1 cellular context compared by ENCODE assay signal in the genomic region with DNA sequence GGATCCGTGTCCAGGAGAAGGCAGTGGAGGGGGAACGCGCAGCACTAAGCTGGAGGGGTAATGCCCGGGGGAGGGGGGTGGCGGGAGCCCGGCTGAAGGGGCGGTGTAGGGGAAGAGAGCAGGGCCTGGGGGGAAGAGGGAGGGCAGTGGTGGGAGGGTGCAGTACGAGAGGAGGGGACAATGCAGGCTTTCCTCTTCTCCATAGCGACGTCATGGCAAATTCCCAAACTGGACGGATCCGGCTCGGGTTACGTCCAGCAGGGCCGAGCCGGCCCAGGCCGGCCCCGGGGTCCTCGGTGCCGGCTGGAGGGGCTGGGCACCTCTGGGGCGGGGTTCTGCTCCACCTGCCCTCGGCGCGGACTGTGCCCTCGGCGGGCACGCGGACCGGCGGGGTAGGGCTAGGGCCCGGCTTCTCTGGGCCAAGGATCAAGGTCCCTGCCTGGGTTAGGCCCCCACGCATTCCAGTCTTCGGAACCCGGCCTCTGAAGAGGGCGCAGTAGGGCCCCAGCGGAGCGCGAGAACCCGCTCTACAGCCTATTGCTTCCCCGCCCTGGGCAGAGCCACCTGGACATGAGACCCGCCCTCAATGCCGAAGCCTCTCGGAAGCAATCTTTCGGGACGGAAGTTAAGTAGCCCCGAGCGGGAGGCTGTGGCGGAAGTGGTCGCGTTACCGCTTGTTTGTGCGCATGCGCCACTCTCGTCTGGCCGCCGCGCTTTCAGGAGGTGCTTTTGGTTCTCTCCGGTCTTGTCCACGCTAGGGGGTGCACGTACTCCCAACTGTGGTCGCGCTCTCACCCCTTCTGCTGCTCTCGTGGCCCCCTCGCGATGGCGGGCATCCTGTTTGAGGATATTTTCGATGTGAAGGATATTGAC.
TF ChIP-seq lines count a peak whose summit lies in the region.

No MANE protein-coding gene starts in this region.

TF ChIP-seq in GM12878, 131 proteins besides CTCF, POLR2A, EP300 and RAD21 (continues in another document):
- peak in 1 of 2 experiments; percentile 22; a peak in 1 of 4 replicates for TF ChIP-seq BHLHE40 (IDR thresholded peaks at IDR 0.05; ENCODE audit: borderline replicate concordance in 1 of 2, low read depth in 2 of 2, low read length in 1 of 2)
- TF ChIP-seq, protein P1, sequence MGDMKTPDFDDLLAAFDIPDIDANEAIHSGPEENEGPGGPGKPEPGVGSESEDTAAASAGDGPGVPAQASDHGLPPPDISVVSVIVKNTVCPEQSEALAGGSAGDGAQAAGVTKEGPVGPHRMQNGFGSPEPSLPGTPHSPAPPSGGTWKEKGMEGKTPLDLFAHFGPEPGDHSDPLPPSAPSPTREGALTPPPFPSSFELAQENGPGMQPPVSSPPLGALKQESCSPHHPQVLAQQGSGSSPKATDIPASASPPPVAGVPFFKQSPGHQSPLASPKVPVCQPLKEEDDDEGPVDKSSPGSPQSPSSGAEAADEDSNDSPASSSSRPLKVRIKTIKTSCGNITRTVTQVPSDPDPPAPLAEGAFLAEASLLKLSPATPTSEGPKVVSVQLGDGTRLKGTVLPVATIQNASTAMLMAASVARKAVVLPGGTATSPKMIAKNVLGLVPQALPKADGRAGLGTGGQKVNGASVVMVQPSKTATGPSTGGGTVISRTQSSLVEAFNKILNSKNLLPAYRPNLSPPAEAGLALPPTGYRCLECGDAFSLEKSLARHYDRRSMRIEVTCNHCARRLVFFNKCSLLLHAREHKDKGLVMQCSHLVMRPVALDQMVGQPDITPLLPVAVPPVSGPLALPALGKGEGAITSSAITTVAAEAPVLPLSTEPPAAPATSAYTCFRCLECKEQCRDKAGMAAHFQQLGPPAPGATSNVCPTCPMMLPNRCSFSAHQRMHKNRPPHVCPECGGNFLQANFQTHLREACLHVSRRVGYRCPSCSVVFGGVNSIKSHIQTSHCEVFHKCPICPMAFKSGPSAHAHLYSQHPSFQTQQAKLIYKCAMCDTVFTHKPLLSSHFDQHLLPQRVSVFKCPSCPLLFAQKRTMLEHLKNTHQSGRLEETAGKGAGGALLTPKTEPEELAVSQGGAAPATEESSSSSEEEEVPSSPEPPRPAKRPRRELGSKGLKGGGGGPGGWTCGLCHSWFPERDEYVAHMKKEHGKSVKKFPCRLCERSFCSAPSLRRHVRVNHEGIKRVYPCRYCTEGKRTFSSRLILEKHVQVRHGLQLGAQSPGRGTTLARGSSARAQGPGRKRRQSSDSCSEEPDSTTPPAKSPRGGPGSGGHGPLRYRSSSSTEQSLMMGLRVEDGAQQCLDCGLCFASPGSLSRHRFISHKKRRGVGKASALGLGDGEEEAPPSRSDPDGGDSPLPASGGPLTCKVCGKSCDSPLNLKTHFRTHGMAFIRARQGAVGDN (IDR thresholded peaks at IDR 0.05) = peak; percentile 67
- TF ChIP-seq SMARCA5 (IDR thresholded peaks at IDR 0.05) = peak; percentile 76; the same call in 1 of the 2 replicates
- TF ChIP-seq, protein P2, sequence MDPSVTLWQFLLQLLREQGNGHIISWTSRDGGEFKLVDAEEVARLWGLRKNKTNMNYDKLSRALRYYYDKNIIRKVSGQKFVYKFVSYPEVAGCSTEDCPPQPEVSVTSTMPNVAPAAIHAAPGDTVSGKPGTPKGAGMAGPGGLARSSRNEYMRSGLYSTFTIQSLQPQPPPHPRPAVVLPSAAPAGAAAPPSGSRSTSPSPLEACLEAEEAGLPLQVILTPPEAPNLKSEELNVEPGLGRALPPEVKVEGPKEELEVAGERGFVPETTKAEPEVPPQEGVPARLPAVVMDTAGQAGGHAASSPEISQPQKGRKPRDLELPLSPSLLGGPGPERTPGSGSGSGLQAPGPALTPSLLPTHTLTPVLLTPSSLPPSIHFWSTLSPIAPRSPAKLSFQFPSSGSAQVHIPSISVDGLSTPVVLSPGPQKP (IDR thresholded peaks at IDR 0.05; ENCODE audit: low read depth, low read length) = peak; percentile 59; the same call in 1 of the 2 replicates
- TF ChIP-seq PML (IDR thresholded peaks at IDR 0.05; ENCODE audit: low read length) = peak; percentile 81; the same call in 1 of the 2 replicates
- TF ChIP-seq STAT1 (conservative IDR thresholded peaks at IDR 0.05) = 0 out of 2 replicates have a peak, but pooled peaks have one; percentile 30
- TF ChIP-seq GATAD2B (conservative IDR thresholded peaks at IDR 0.05; ENCODE audit: low read depth) = peak; percentile 66
- 0 out of 2 replicates have a peak, but pooled peaks have one; percentile 8 for TF ChIP-seq EED (IDR thresholded peaks at IDR 0.05; ENCODE audit: low read depth)
- peak; percentile 63 for TF ChIP-seq SIX5 (IDR thresholded peaks at IDR 0.05; ENCODE audit: low read depth, low read length, severe bottlenecking)
- no peak for TF ChIP-seq CHD1 (IDR thresholded peaks at IDR 0.05; ENCODE audit: low read depth, low read length)
- TF ChIP-seq, protein P3, sequence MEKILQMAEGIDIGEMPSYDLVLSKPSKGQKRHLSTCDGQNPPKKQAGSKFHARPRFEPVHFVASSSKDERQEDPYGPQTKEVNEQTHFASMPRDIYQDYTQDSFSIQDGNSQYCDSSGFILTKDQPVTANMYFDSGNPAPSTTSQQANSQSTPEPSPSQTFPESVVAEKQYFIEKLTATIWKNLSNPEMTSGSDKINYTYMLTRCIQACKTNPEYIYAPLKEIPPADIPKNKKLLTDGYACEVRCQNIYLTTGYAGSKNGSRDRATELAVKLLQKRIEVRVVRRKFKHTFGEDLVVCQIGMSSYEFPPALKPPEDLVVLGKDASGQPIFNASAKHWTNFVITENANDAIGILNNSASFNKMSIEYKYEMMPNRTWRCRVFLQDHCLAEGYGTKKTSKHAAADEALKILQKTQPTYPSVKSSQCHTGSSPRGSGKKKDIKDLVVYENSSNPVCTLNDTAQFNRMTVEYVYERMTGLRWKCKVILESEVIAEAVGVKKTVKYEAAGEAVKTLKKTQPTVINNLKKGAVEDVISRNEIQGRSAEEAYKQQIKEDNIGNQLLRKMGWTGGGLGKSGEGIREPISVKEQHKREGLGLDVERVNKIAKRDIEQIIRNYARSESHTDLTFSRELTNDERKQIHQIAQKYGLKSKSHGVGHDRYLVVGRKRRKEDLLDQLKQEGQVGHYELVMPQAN (conservative IDR thresholded peaks at IDR 0.05) = peak; percentile 41; the same call in 1 of the 2 replicates
- no peak for TF ChIP-seq E4F1 (IDR thresholded peaks at IDR 0.05; ENCODE audit: borderline replicate concordance, partially characterized antibody)
- TF ChIP-seq IKZF2 (IDR thresholded peaks at IDR 0.05) = no peak
- TF ChIP-seq POLR2AphosphoS2 (IDR thresholded peaks at IDR 0.05; ENCODE audit: low read depth, low read length) = peak; percentile 65; the same call in 1 of the 2 replicates
- TF ChIP-seq IRF4 (IDR thresholded peaks at IDR 0.05; ENCODE audit: low read depth, low read length) = peak; percentile 54; the same call in 1 of the 2 replicates
- peak; percentile 74 for TF ChIP-seq IKZF1 (conservative IDR thresholded peaks at IDR 0.05)
- TF ChIP-seq LARP7 (IDR thresholded peaks at IDR 0.05) = peak; percentile 37; the same call in 1 of the 2 replicates
- TF ChIP-seq HCFC1 (IDR thresholded peaks at IDR 0.05; ENCODE audit: low read length) = peak; percentile 83
- peak; percentile 47 for TF ChIP-seq BRCA1 (IDR thresholded peaks at IDR 0.05; ENCODE audit: low read depth, low read length)
- TF ChIP-seq SPI1 (IDR thresholded peaks at IDR 0.05; ENCODE audit: borderline replicate concordance, insufficient read depth, low read depth, low read length) = 0 out of 2 replicates have a peak, but pooled peaks have one; percentile 10
- no peak for TF ChIP-seq SUZ12 (IDR thresholded peaks at IDR 0.05; ENCODE audit: unreplicated experiment)
- peak; percentile 68 for TF ChIP-seq NRF1 (conservative IDR thresholded peaks at IDR 0.05; ENCODE audit: low read depth, low read length)
- TF ChIP-seq RELB (IDR thresholded peaks at IDR 0.05; ENCODE audit: low read depth) = peak; percentile 62; the same call in 1 of the 2 replicates
- TF ChIP-seq CHD2 (IDR thresholded peaks at IDR 0.05; ENCODE audit: borderline replicate concordance, low read depth, low read length) = peak; percentile 85
- TF ChIP-seq MTA2 (IDR thresholded peaks at IDR 0.05; ENCODE audit: low read depth) = 0 out of 2 replicates have a peak, but pooled peaks have one; percentile 29
- TF ChIP-seq ZBTB40 (IDR thresholded peaks at IDR 0.05; ENCODE audit: borderline replicate concordance) = peak; percentile 93
- TF ChIP-seq MAX (IDR thresholded peaks at IDR 0.05; ENCODE audit: low read depth, low read length) = peak; percentile 51; the same call in 1 of the 2 replicates
- peak; percentile 90; the same call in 1 of the 2 replicates for TF ChIP-seq POLR2AphosphoS5 (IDR thresholded peaks at IDR 0.05; ENCODE audit: low read length)
- peak; percentile 47; the same call in 1 of the 2 replicates for TF ChIP-seq ATF7 (IDR thresholded peaks at IDR 0.05; ENCODE audit: low read depth)
- peak; percentile 27; the same call in 1 of the 3 replicates for TF ChIP-seq POU2F2 (IDR thresholded peaks at IDR 0.05; ENCODE audit: borderline replicate concordance, low read depth, low read length)
- 0 out of 2 replicates have a peak, but pooled peaks have one; percentile 17 for TF ChIP-seq DPF2 (IDR thresholded peaks at IDR 0.05)
- 0 out of 2 replicates have a peak, but pooled peaks have one; percentile 14 for TF ChIP-seq SMC3 (IDR thresholded peaks at IDR 0.05; ENCODE audit: borderline replicate concordance, low read length)
- TF ChIP-seq, protein P4, sequence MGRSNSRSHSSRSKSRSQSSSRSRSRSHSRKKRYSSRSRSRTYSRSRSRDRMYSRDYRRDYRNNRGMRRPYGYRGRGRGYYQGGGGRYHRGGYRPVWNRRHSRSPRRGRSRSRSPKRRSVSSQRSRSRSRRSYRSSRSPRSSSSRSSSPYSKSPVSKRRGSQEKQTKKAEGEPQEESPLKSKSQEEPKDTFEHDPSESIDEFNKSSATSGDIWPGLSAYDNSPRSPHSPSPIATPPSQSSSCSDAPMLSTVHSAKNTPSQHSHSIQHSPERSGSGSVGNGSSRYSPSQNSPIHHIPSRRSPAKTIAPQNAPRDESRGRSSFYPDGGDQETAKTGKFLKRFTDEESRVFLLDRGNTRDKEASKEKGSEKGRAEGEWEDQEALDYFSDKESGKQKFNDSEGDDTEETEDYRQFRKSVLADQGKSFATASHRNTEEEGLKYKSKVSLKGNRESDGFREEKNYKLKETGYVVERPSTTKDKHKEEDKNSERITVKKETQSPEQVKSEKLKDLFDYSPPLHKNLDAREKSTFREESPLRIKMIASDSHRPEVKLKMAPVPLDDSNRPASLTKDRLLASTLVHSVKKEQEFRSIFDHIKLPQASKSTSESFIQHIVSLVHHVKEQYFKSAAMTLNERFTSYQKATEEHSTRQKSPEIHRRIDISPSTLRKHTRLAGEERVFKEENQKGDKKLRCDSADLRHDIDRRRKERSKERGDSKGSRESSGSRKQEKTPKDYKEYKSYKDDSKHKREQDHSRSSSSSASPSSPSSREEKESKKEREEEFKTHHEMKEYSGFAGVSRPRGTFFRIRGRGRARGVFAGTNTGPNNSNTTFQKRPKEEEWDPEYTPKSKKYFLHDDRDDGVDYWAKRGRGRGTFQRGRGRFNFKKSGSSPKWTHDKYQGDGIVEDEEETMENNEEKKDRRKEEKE (IDR thresholded peaks at IDR 0.05) = no peak
- peak; percentile 36; the same call in 1 of the 2 replicates for TF ChIP-seq TCF12 (IDR thresholded peaks at IDR 0.05; ENCODE audit: low read depth, low read length)
